In genomic region chr2:228417966-228418365, GRCh38 we compare ENCODE assay signal across 23 cellular contexts.
DNase-seq lines count a peak whose midpoint lies in the region; TF ChIP-seq lines count a peak whose summit lies in the region.
"Had no signal": no experiment of that assay in that cellular context is flagged by ENCODE, and none has a peak within 500 bp of the region (broad histone marks: within the 10 kb centered on the region; RNA-seq: fewer than 3 reads in every experiment).

No MANE protein-coding gene starts in this region.

- no peaks in the 10 kb centered on the region for H3K27me3 Mint-ChIP-seq in HFFc6 (ENCODE audit: insufficient read depth)
- H3K27me3 Mint-ChIP-seq: activated B cell treated with CpG ODN at 0.5 μM for 24 hours had no signal

- H3K4me1 ChIP-seq in BLaER1 (peaks cover 23% of the 10 kb centered on the region), mesenchymal stem cell (ENCODE audit: control insufficient read depth, insufficient read depth, low read depth, low read length) (no peaks in the 10 kb centered on the region)
- H3K4me1 ChIP-seq: gastrocnemius medialis, left lung, psoas muscle, uterus had no signal

- no peak overlapping the region for H3K4me3 ChIP-seq in BLaER1
- H3K4me3 ChIP-seq in mesenchymal stem cell (ENCODE audit: insufficient read depth in 1 of 2, low read depth in 1 of 2, low read length in 2 of 2) = no peak overlapping the region
- H3K4me3 ChIP-seq: gastrocnemius medialis, left lung, psoas muscle, uterus had no signal

- H2BK12ac ChIP-seq in mesenchymal stem cell (ENCODE audit: low read length in 2 of 2) = no peak overlapping the region

- no peak overlapping the region for H3K4me3 Mint-ChIP-seq in HFFc6
- H3K4me3 Mint-ChIP-seq: activated B cell treated with CpG ODN at 0.5 μM for 24 hours; CD8-positive, alpha-beta T cell had no signal

- H2AFZ ChIP-seq in mesenchymal stem cell (ENCODE audit: low read depth, low read length) = no peak overlapping the region

- H3K27me3 ChIP-seq in BLaER1 = no peaks in the 10 kb centered on the region
- no peaks in the 10 kb centered on the region for H3K27me3 ChIP-seq in mesenchymal stem cell (ENCODE audit: control insufficient read depth in 1 of 2, insufficient read depth in 1 of 2, low read length in 2 of 2)
- H3K27me3 ChIP-seq: brain microvascular endothelial cell, gastrocnemius medialis, left lung, uterus had no signal

- no peak overlapping the region for H3K14ac ChIP-seq in mesenchymal stem cell (ENCODE audit: low read length in 2 of 2)

- no peak overlapping the region for H3K4ac ChIP-seq in mesenchymal stem cell (ENCODE audit: low read depth in 1 of 2, low read length in 2 of 2)

- H3K27ac ChIP-seq in BLaER1 = no peak overlapping the region
- H3K27ac ChIP-seq in mesenchymal stem cell (ENCODE audit: low read length, poor library complexity, severe bottlenecking) = no peak overlapping the region
- H3K27ac ChIP-seq: brain microvascular endothelial cell, gastrocnemius medialis, left lung, psoas muscle, uterus had no signal

- peaks cover 5% of the 10 kb centered on the region; the same call in 1 of the 2 replicates for H3K36me3 Mint-ChIP-seq in HFFc6 (ENCODE audit: low read depth)
- H3K36me3 Mint-ChIP-seq: activated naive CD4-positive, alpha-beta T cell treated with anti-CD3 and anti-CD28 coated beads, Interleukin-2, amount 50 U/mL, for 72 hours; CD8-positive, alpha-beta T cell had no signal

- H3K18ac ChIP-seq in mesenchymal stem cell (ENCODE audit: low read depth in 1 of 2, low read length in 2 of 2) = no peak overlapping the region

- no peak for TF ChIP-seq CTCF in HFFc6 (IDR thresholded peaks at IDR 0.05)

- peaks cover 28% of the 10 kb centered on the region for H3K4me1 Mint-ChIP-seq in HFFc6 (ENCODE audit: low read depth)
- H3K4me1 Mint-ChIP-seq: activated B cell treated with CpG ODN at 0.5 μM for 24 hours had no signal

- H3K9me3 Mint-ChIP-seq in HFFc6 = peaks cover 5% of the 10 kb centered on the region; the same call in 1 of the 2 replicates

- WGBS in mesenchymal stem cell = 50% methylated on average over 1 of the region's 1 CpG

- no peaks in the 10 kb centered on the region for H4K20me1 ChIP-seq in BLaER1

- H2BK15ac ChIP-seq in mesenchymal stem cell (ENCODE audit: low read depth, poor library complexity, severe bottlenecking) = no peak overlapping the region

- H3K27ac Mint-ChIP-seq in HFFc6 = peak overlapping the region; percentile 0; the same call in 1 of the 2 replicates
- H3K27ac Mint-ChIP-seq: activated B cell treated with CpG ODN at 0.5 μM for 24 hours; activated naive CD4-positive, alpha-beta T cell treated with anti-CD3 and anti-CD28 coated beads, Interleukin-2, amount 50 U/mL, for 72 hours; CD8-positive, alpha-beta T cell had no signal

- no peak overlapping the region for H2AK5ac ChIP-seq in mesenchymal stem cell (ENCODE audit: low read length, severe bottlenecking)

- no peak overlapping the region for H2BK5ac ChIP-seq in mesenchymal stem cell (ENCODE audit: low read depth, low read length, poor library complexity, severe bottlenecking)

- H3K9ac ChIP-seq in BLaER1 (no peak overlapping the region), mesenchymal stem cell (ENCODE audit: low read length) (no peak overlapping the region)

- no peak overlapping the region for H2BK120ac ChIP-seq in mesenchymal stem cell (ENCODE audit: low read depth, low read length)

- no peak overlapping the region for H3K23ac ChIP-seq in mesenchymal stem cell (ENCODE audit: low read length in 2 of 2)

- no peaks in the 10 kb centered on the region for H3K79me1 ChIP-seq in mesenchymal stem cell (replicated peaks; ENCODE audit: low read length, poor library complexity, severe bottlenecking)

- peak overlapping the region; percentile 44 for H3K4me2 ChIP-seq in BLaER1
- H3K4me2 ChIP-seq in mesenchymal stem cell (ENCODE audit: low read length, poor library complexity, severe bottlenecking) = no peak overlapping the region

- H3K36me3 ChIP-seq in BLaER1 (no peaks in the 10 kb centered on the region), mesenchymal stem cell (ENCODE audit: control insufficient read depth in 1 of 2, insufficient read depth in 2 of 2, low read depth in 1 of 2, low read length in 2 of 2) (no peaks in the 10 kb centered on the region)
- H3K36me3 ChIP-seq: brain microvascular endothelial cell, gastrocnemius medialis, left lung, uterus had no signal

- no peak overlapping the region for H4K91ac ChIP-seq in mesenchymal stem cell (ENCODE audit: low read length)

- DNase-seq in HFFc6 = peak; percentile 2
- DNase-seq in amniotic epithelial cell (ENCODE audit: low read depth) = peak; percentile 16
- DNase-seq in kidney tubule cell (ENCODE audit: low spot score) = peak; percentile 55
- DNase-seq in NCI-H748 (lab: John Stamatoyannopoulos, UW; ENCODE audit: unreplicated experiment) = no peak
- no peak for DNase-seq in mesenchymal stem cell
- DNase-seq in NCI-H128 (lab: John Stamatoyannopoulos, UW; ENCODE audit: unreplicated experiment) = no peak
- no peak for DNase-seq in activated naive CD4-positive, alpha-beta T cell treated with anti-CD3 and anti-CD28 coated beads, Interleukin-2, amount 50 U/mL, for 16 hours
- DNase-seq: activated B cell treated with CpG ODN at 0.5 μM for 24 hours; activated T-cell treated with anti-CD3 and anti-CD28 coated beads, Interleukin-2, amount 50 U/mL, for 48 hours; brain microvascular endothelial cell; CD8-positive, alpha-beta T cell; cortex of kidney; DND-41; gastrocnemius medialis; left lung; NCI-H1436; NCI-H774; psoas muscle; stimulated activated CD4-positive, alpha-beta T cell treated with anti-CD3 and anti-CD28 coated beads, Interleukin-12 subunit alpha, Interleukin-12 subunit beta, amount 100 ng/mL, for 4 hours; stimulated activated CD8-positive, alpha-beta memory T cell treated with anti-CD3 and anti-CD28 coated beads, Interleukin-4, amount 100 ng/mL, for 48 hours; uterus had no signal

- H4K8ac ChIP-seq in mesenchymal stem cell (ENCODE audit: low read length) = no peak overlapping the region

- peaks cover 4% of the 10 kb centered on the region; the same call in 1 of the 2 replicates for H3K9me3 ChIP-seq in BLaER1
- no peaks in the 10 kb centered on the region for H3K9me3 ChIP-seq in mesenchymal stem cell (ENCODE audit: control insufficient read depth, low read length)
- H3K9me3 ChIP-seq: gastrocnemius medialis, left lung, psoas muscle, uterus had no signal

Comparison
In these comparisons a context has a peak if more than half of its experiments do, and no peak if none do; other contexts are left out.
1. DNase-seq: peak in HFFc6 (single experiment), amniotic epithelial cell (single experiment) and kidney tubule cell (single experiment); none in NCI-H748 (single experiment), mesenchymal stem cell (single experiment), NCI-H128 (single experiment) and activated naive CD4-positive, alpha-beta T cell treated with anti-CD3 and anti-CD28 coated beads, Interleukin-2, amount 50 U/mL, for 16 hours (single experiment).